In genomic region chr6:158376650-158377081, GRCh38 we compare ENCODE assay signal across 18 cellular contexts.
DNase-seq lines count a peak whose midpoint lies in the region; ATAC-seq and TF ChIP-seq lines count a peak whose summit lies in the region.
"Had no signal": no experiment of that assay in that cellular context is flagged by ENCODE, and none has a peak within 500 bp of the region (broad histone marks: within the 10 kb centered on the region; RNA-seq: fewer than 3 reads in every experiment).

No MANE protein-coding gene starts in this region.

- no peaks in the 10 kb centered on the region for H3K27me3 Mint-ChIP-seq in HFFc6 (ENCODE audit: insufficient read depth)
- no peaks in the 10 kb centered on the region for H3K27me3 Mint-ChIP-seq in chondrocyte (ENCODE audit: low read depth)
- H3K27me3 Mint-ChIP-seq in nephron (ENCODE audit: low read depth) = peaks cover 4% of the 10 kb centered on the region
- no peaks in the 10 kb centered on the region for H3K27me3 Mint-ChIP-seq in activated naive CD8-positive, alpha-beta T cell treated with anti-CD3 and anti-CD28 coated beads for 36 hours
- H3K27me3 Mint-ChIP-seq in Caco-2 (ENCODE audit: insufficient read depth, unreplicated experiment) = no peaks in the 10 kb centered on the region
- no peaks in the 10 kb centered on the region for H3K27me3 Mint-ChIP-seq in naive thymus-derived CD4-positive, alpha-beta T cell

- H3K27ac Mint-ChIP-seq in HFFc6 (peak overlapping the region; percentile 7; the same call in 1 of the 2 replicates), chondrocyte (ENCODE audit: unreplicated experiment) (peak overlapping the region; percentile 34), nephron (peak overlapping the region; percentile 82 to 98 (median 88)), Caco-2 (ENCODE audit: unreplicated experiment) (no peak overlapping the region)
- no peak overlapping the region for H3K27ac Mint-ChIP-seq in activated naive CD8-positive, alpha-beta T cell treated with anti-CD3 and anti-CD28 coated beads for 36 hours
- H3K27ac Mint-ChIP-seq in naive thymus-derived CD4-positive, alpha-beta T cell = no peak overlapping the region
- H3K27ac Mint-ChIP-seq: neural progenitor cell had no signal

- no peaks in the 10 kb centered on the region; the same call in 1 of the 2 replicates for H3K4me1 ChIP-seq in Caco-2
- no peaks in the 10 kb centered on the region for H3K4me1 ChIP-seq in naive thymus-derived CD4-positive, alpha-beta T cell (ENCODE audit: control insufficient read depth in 2 of 2, insufficient read depth in 2 of 2, low read length in 2 of 2)
- H3K4me1 ChIP-seq: BLaER1 had no signal

- TF ChIP-seq CTCF in AG09309 (IDR thresholded peaks at IDR 0.05; ENCODE audit: control insufficient read depth, insufficient read depth, low read depth, low read length, missing control alignments) (no peak), HFFc6 (IDR thresholded peaks at IDR 0.05) (no peak), chondrocyte (IDR thresholded peaks at IDR 0.05) (no peak), nephron (IDR thresholded peaks at IDR 0.05; ENCODE audit: unreplicated experiment in 3 of 3) (no peak), Caco-2 (IDR thresholded peaks at IDR 0.05; ENCODE audit: insufficient read depth in 1 of 2, low read depth in 1 of 2, low read length in 1 of 2, severe bottlenecking in 1 of 2, unreplicated experiment in 1 of 2) (no peak)

- H3K36me3 ChIP-seq in Caco-2 (ENCODE audit: control insufficient read depth, insufficient read depth, low read length) = no peaks in the 10 kb centered on the region; the same call in 1 of the 2 replicates
- no peaks in the 10 kb centered on the region for H3K36me3 ChIP-seq in naive thymus-derived CD4-positive, alpha-beta T cell (ENCODE audit: control insufficient read depth in 2 of 3, insufficient read depth in 3 of 3, low read length in 3 of 3)
- H3K36me3 ChIP-seq: gastroesophageal sphincter, neural progenitor cell had no signal

- H3K4me1 Mint-ChIP-seq in HFFc6 (ENCODE audit: low read depth) (peaks cover 34% of the 10 kb centered on the region), chondrocyte (ENCODE audit: low read depth) (peaks cover 22% of the 10 kb centered on the region), nephron (peaks cover 80% of the 10 kb centered on the region), Caco-2 (ENCODE audit: low read depth, unreplicated experiment) (peaks cover 12% of the 10 kb centered on the region)
- peaks cover 3% of the 10 kb centered on the region for H3K4me1 Mint-ChIP-seq in activated naive CD8-positive, alpha-beta T cell treated with anti-CD3 and anti-CD28 coated beads for 36 hours
- peaks cover 0 to 27% (median 16%) of the 10 kb centered on the region in 7 donors for H3K4me1 Mint-ChIP-seq in naive thymus-derived CD4-positive, alpha-beta T cell
- H3K4me1 Mint-ChIP-seq: neural progenitor cell had no signal

- H3K36me3 Mint-ChIP-seq in HFFc6 (ENCODE audit: low read depth) (no peaks in the 10 kb centered on the region), chondrocyte (ENCODE audit: low read depth) (no peaks in the 10 kb centered on the region), nephron (ENCODE audit: low read depth) (no peaks in the 10 kb centered on the region), Caco-2 (ENCODE audit: insufficient read depth, unreplicated experiment) (peaks cover 20% of the 10 kb centered on the region)
- H3K36me3 Mint-ChIP-seq in activated naive CD8-positive, alpha-beta T cell treated with anti-CD3 and anti-CD28 coated beads for 36 hours = peaks cover 3% of the 10 kb centered on the region
- H3K36me3 Mint-ChIP-seq in naive thymus-derived CD4-positive, alpha-beta T cell = peaks cover 0 to 23% (median 4%) of the 10 kb centered on the region in 5 donors

- no peaks in the 10 kb centered on the region for H3K9me3 ChIP-seq in Caco-2
- no peaks in the 10 kb centered on the region for H3K9me3 ChIP-seq in naive thymus-derived CD4-positive, alpha-beta T cell (ENCODE audit: control insufficient read depth in 2 of 3, low read length in 3 of 3)
- H3K9me3 ChIP-seq: BLaER1, gastroesophageal sphincter had no signal

- POLR2A ChIA-PET in Caco-2 (lab: Charles Lee) = no interaction called here
- POLR2A ChIA-PET in naive thymus-derived CD4-positive, alpha-beta T cell (lab: Charles Lee) = no interaction called here

- ATAC-seq in naive thymus-derived CD4-positive, alpha-beta T cell = no peak
- no peak for ATAC-seq in GM21529 (IDR thresholded peaks at IDR 0.05; ENCODE audit: unreplicated experiment)
- ATAC-seq: gastroesophageal sphincter had no signal

- no peak overlapping the region for H3K27ac ChIP-seq in naive thymus-derived CD4-positive, alpha-beta T cell (ENCODE audit: low read depth, low read length)
- H3K27ac ChIP-seq: BLaER1, coronary artery, gastroesophageal sphincter, KMS-11, neural progenitor cell had no signal

- H3K4me3 ChIP-seq in AG09309 (ENCODE audit: control insufficient read depth, low read depth, low read length) = no peak overlapping the region
- H3K4me3 ChIP-seq in Caco-2 (ENCODE audit: low read depth, low read length) = no peak overlapping the region
- no peak overlapping the region for H3K4me3 ChIP-seq in naive thymus-derived CD4-positive, alpha-beta T cell (ENCODE audit: low read length)
- H3K4me3 ChIP-seq: BLaER1, coronary artery, gastroesophageal sphincter, neural progenitor cell had no signal

- H3K4me3 Mint-ChIP-seq in HFFc6 (no peak overlapping the region), chondrocyte (ENCODE audit: unreplicated experiment) (no peak overlapping the region), nephron (peak overlapping the region in 1 of 3 experiments; percentile 8), Caco-2 (ENCODE audit: unreplicated experiment) (no peak overlapping the region)
- no peak overlapping the region for H3K4me3 Mint-ChIP-seq in activated naive CD8-positive, alpha-beta T cell treated with anti-CD3 and anti-CD28 coated beads for 36 hours
- H3K4me3 Mint-ChIP-seq in naive thymus-derived CD4-positive, alpha-beta T cell = no peak overlapping the region
- H3K4me3 Mint-ChIP-seq: neural progenitor cell had no signal

- no peaks in the 10 kb centered on the region for H3K9me3 Mint-ChIP-seq in HFFc6
- H3K9me3 Mint-ChIP-seq in chondrocyte (ENCODE audit: low read depth) = no peaks in the 10 kb centered on the region
- no peaks in the 10 kb centered on the region for H3K9me3 Mint-ChIP-seq in nephron
- H3K9me3 Mint-ChIP-seq in activated naive CD8-positive, alpha-beta T cell treated with anti-CD3 and anti-CD28 coated beads for 36 hours = no peaks in the 10 kb centered on the region
- no peaks in the 10 kb centered on the region for H3K9me3 Mint-ChIP-seq in Caco-2 (ENCODE audit: unreplicated experiment)
- no peaks in the 10 kb centered on the region for H3K9me3 Mint-ChIP-seq in naive thymus-derived CD4-positive, alpha-beta T cell
- H3K9me3 Mint-ChIP-seq: neural progenitor cell had no signal

- no peaks in the 10 kb centered on the region for H3K27me3 ChIP-seq in Caco-2 (replicated peaks; ENCODE audit: control insufficient read depth, insufficient read depth, low read length)
- H3K27me3 ChIP-seq in naive thymus-derived CD4-positive, alpha-beta T cell (ENCODE audit: control insufficient read depth in 2 of 2, insufficient read depth in 2 of 2, low read length in 2 of 2) = no peaks in the 10 kb centered on the region
- H3K27me3 ChIP-seq: BLaER1, gastroesophageal sphincter, neural progenitor cell had no signal

- DNase-seq in AG09309 (ENCODE audit: low read depth) = peak; percentile 61
- DNase-seq in HFFc6 = peak; percentile 35
- DNase-seq in chondrocyte (ENCODE audit: low spot score) = no peak
- DNase-seq in activated naive CD8-positive, alpha-beta T cell treated with anti-CD3 and anti-CD28 coated beads for 36 hours = no peak
- DNase-seq in Caco-2 = no peak
- DNase-seq in naive thymus-derived CD4-positive, alpha-beta T cell = no peak
- DNase-seq: activated CD4-positive, alpha-beta T cell treated with anti-CD3 and anti-CD28 coated beads, Interleukin-2, amount 50 U/mL, for 48 hours; activated effector memory CD4-positive, alpha-beta T cell treated with anti-CD3 and anti-CD28 coated beads, Interleukin-2, amount 50 U/mL, for 16 hours; left cardiac atrium; NCI-H1930; stimulated activated CD8-positive, alpha-beta memory T cell treated with anti-CD3 and anti-CD28 coated beads, Interleukin-4, amount 100 ng/mL, for 48 hours had no signal

- CTCF ChIA-PET in Caco-2 (lab: Charles Lee) = no interaction called here
- CTCF ChIA-PET in naive thymus-derived CD4-positive, alpha-beta T cell (lab: Charles Lee) = no interaction called here

- intact Hi-C loops in Caco-2 (cut with micrococcal nuclease; ENCODE audit: unreplicated experiment) = no loop called here
- intact Hi-C loops in naive thymus-derived CD4-positive, alpha-beta T cell (cut with micrococcal nuclease) = no loop called here

- BruUV-seq in Caco-2 (replicated peaks; lab: Mats Ljungman, UMichigan) = no TSS peak

Comparison
In these comparisons a context has a peak if more than half of its experiments do, and no peak if none do; other contexts are left out.
1. DNase-seq: peak in AG09309 (single experiment) and HFFc6 (single experiment); none in chondrocyte (single experiment), activated naive CD8-positive, alpha-beta T cell treated with anti-CD3 and anti-CD28 coated beads for 36 hours (single experiment), Caco-2 (0 of 2) and naive thymus-derived CD4-positive, alpha-beta T cell (0 of 9).
2. H3K27ac Mint-ChIP-seq: peak in HFFc6 (single experiment), chondrocyte (single experiment) and nephron (3 of 3); none in activated naive CD8-positive, alpha-beta T cell treated with anti-CD3 and anti-CD28 coated beads for 36 hours (single experiment), Caco-2 (single experiment) and naive thymus-derived CD4-positive, alpha-beta T cell (0 of 9).